In the genomic region with DNA sequence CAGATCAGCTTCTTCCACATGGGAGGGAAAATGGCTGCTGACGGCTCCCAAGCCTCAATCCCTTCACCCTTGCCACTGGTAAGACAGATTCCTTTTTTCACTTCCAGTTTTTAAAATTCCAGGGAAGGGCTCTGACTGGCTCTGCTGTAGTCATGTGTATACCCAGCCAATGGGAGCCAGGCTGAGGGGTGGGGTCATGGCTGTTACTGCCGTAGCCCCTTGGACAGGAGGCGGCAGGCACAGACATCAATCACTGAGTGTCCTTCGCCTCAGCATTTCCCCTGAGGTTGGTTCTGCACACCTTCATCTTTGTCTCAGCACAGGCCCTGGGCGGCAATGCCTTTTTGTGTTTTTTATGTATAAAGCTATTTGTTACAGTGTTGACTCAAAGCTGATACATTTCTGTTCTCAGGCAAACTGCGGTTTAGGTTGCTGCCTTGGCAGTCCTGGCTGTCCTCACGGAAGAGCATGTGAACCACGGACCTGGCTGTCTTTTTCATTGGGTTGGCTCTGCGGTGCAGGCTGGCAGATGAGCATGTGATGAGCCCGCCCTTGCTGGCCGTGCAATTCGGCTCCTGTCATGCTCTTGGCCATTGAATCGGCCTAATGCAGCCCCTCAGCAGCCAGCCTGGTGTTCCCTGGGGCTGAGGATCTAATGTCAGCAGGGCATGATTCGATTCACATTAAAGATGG, we compare ENCODE assay signal across 18 cellular contexts.
"Had no signal": no experiment of that assay in that cellular context is flagged by ENCODE, and none has a peak within 500 bp of the region (broad histone marks: within the 10 kb centered on the region; RNA-seq: fewer than 3 reads in every experiment).

No MANE protein-coding gene starts in this region.

- H3K27ac ChIP-seq: upper lobe of left lung had no signal

- H3K27ac Mint-ChIP-seq: activated CD4-positive, alpha-beta T cell treated with anti-CD3 and anti-CD28 coated beads, Interleukin-2, amount 10 ng/mL, durations not matched to agents 24 days and 14 days; activated naive CD8-positive, alpha-beta T cell; nephron; progenitor cell of endocrine pancreas; stimulated activated naive CD8-positive, alpha-beta T cell treated with anti-CD3 and anti-CD28 coated beads, Interleukin-15, amount 100 ng/mL, for 72 hours had no signal

- H3K4me3 ChIP-seq: upper lobe of left lung had no signal

- DNase-seq: activated CD4-positive, alpha-beta T cell treated with anti-CD3 and anti-CD28 coated beads, Interleukin-2, amount 10 ng/mL, durations not matched to agents 24 days and 14 days; activated CD4-positive, CD25-positive, alpha-beta regulatory T cell; activated CD8-positive, alpha-beta memory T cell treated with anti-CD3 and anti-CD28 coated beads, Interleukin-2, amount 50 U/mL, for 48 hours; activated gamma-delta T cell treated with Interleukin-2 at 50 U/mL for 16 hours; amniotic stem cell; hypothalamus; mesenchymal stem cell; occipital lobe; stimulated activated CD4-positive, alpha-beta T cell treated with anti-CD3 and anti-CD28 coated beads, Interleukin-1b, Interleukin-23, amount 100 ng/mL, for 48 hours; stimulated activated naive CD8-positive, alpha-beta T cell treated with anti-CD3 and anti-CD28 coated beads, Interleukin-15, amount 100 ng/mL, for 72 hours had no signal

- H3K4me3 Mint-ChIP-seq: activated CD4-positive, alpha-beta T cell treated with anti-CD3 and anti-CD28 coated beads, Interleukin-2, amount 10 ng/mL, durations not matched to agents 24 days and 14 days; activated naive CD8-positive, alpha-beta T cell; nephron; stimulated activated naive CD8-positive, alpha-beta T cell treated with anti-CD3 and anti-CD28 coated beads, Interleukin-15, amount 100 ng/mL, for 72 hours had no signal

- ATAC-seq: sciatic nerve; stimulated activated naive CD8-positive, alpha-beta T cell treated with anti-CD3 and anti-CD28 coated beads, Interleukin-15, amount 100 ng/mL, for 72 hours had no signal

- FAIRE-seq: colon, endometrium, TTC549 had no signal

- H3K36me3 ChIP-seq: upper lobe of left lung had no signal

- H3K36me3 Mint-ChIP-seq: activated naive CD8-positive, alpha-beta T cell had no signal

- H3K9me3 ChIP-seq: upper lobe of left lung had no signal

- H3K9me3 Mint-ChIP-seq: activated CD4-positive, alpha-beta T cell treated with anti-CD3 and anti-CD28 coated beads, Interleukin-2, amount 10 ng/mL, durations not matched to agents 24 days and 14 days; nephron; stimulated activated naive CD8-positive, alpha-beta T cell treated with anti-CD3 and anti-CD28 coated beads, Interleukin-15, amount 100 ng/mL, for 72 hours had no signal
